Comparison of ENCODE assay signal across 9 cellular contexts in the genomic region with DNA sequence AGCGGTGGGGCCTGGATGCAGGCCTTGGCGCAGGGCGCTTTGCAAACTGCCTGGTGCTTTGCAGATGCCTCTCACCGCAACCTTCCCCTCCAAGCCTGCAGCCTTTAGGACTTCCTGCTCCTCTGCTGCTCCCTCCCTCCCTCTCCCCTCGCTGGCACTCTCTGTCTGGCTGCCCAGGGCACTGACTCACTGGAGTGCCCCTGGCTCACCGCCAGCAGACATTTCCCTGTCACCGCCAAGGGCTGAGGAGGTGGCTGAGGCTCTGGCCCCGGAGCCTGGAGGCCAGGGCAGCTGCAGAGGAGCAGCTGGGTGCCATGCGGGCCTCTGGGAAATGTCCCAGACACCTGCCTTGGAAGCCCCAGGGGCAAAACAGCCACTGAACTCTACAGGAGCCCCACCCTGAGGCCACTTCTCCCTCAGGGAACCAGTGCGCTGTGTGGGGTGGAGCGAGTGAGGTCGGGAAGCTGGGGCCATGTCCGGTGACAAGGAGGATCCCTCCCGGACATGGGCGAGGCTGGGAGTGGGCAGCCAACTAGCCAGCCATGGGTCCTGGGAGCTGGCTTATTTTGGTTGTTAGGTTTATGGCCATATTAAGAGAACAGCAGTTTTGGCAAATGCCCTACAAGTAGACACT. TPM values are rescaled to one million over a fixed set of nuclear protein-coding genes. Genes with fewer than 3 reads are reported as not detected.
DNase-seq lines count a peak whose midpoint lies in the region; ATAC-seq and TF ChIP-seq lines count a peak whose summit lies in the region.
"Had no signal": no experiment of that assay in that cellular context is flagged by ENCODE, and none has a peak within 500 bp of the region (broad histone marks: within the 10 kb centered on the region; RNA-seq: fewer than 3 reads in every experiment).

No MANE protein-coding gene starts in this region.

- H3K36me3 ChIP-seq in cardiac muscle cell (no peaks in the 10 kb centered on the region), skeletal muscle tissue (ENCODE audit: control insufficient read depth in 3 of 3, insufficient read depth in 3 of 3, low read length in 3 of 3) (no peaks in the 10 kb centered on the region), neural progenitor cell (no peaks in the 10 kb centered on the region)

- no peaks in the 10 kb centered on the region for H3K27me3 ChIP-seq in cardiac muscle cell
- H3K27me3 ChIP-seq in skeletal muscle tissue (ENCODE audit: control insufficient read depth in 3 of 3, insufficient read depth in 3 of 3, low read length in 3 of 3): no peaks in the 10 kb centered on the region
- no peaks in the 10 kb centered on the region for H3K27me3 ChIP-seq in neural progenitor cell

- H3K36me3 Mint-ChIP-seq in neural progenitor cell: peaks cover 2% of the 10 kb centered on the region
- H3K36me3 Mint-ChIP-seq: memory B cell had no signal

- peaks cover 8% of the 10 kb centered on the region for H3K27me3 Mint-ChIP-seq in neural progenitor cell (ENCODE audit: insufficient read depth, low read depth)
- H3K27me3 Mint-ChIP-seq: memory B cell had no signal

- no peak overlapping the region for H3K4me2 ChIP-seq in neural progenitor cell

- no peak overlapping the region for H3K27ac ChIP-seq in cardiac muscle cell
- peak overlapping the region; percentile 77 for H3K27ac ChIP-seq in skeletal muscle tissue (ENCODE audit: low read depth, low read length)
- no peak overlapping the region for H3K27ac ChIP-seq in neural progenitor cell

- H3K9me3 ChIP-seq in cardiac muscle cell (ENCODE audit: low read depth) (no peaks in the 10 kb centered on the region), skeletal muscle tissue (ENCODE audit: control insufficient read depth in 3 of 3, low read length in 3 of 3) (no peaks in the 10 kb centered on the region), neural progenitor cell (ENCODE audit: low read depth) (no peaks in the 10 kb centered on the region)

- H3K9me3 Mint-ChIP-seq in neural progenitor cell: no peaks in the 10 kb centered on the region
- H3K9me3 Mint-ChIP-seq: memory B cell had no signal

- DNase-seq in DMS153 treated with DMSO at 0.1 percent for 48 hours (lab: John Stamatoyannopoulos, UW; ENCODE audit: unreplicated experiment): peak; percentile 99
- DNase-seq in NCI-H774 (lab: John Stamatoyannopoulos, UW): peak; percentile 93
- DNase-seq in activated gamma-delta T cell treated with anti-CD3 and anti-CD28 coated beads, Interleukin-2, amount 50 U/mL, for 16 hours (ENCODE audit: low read depth): peak; percentile 18
- DNase-seq in cardiac muscle cell (ENCODE audit: low read depth in 1 of 2, low spot score in 1 of 2): peak; percentile 41 to 44
- DNase-seq in cortex of kidney (lab: John Stamatoyannopoulos, UW): no peak
- DNase-seq in neural progenitor cell (ENCODE audit: low spot score): no peak

- no peaks in the 10 kb centered on the region for H4K20me1 ChIP-seq in neural progenitor cell (ENCODE audit: low read depth)

- ATAC-seq in HG03457 (IDR thresholded peaks at IDR 0.05; ENCODE audit: unreplicated experiment): peak; percentile 62

- TF ChIP-seq CTCF in cardiac muscle cell (IDR thresholded peaks at IDR 0.05; ENCODE audit: low read depth, low read length) (no peak), neural progenitor cell (IDR thresholded peaks at IDR 0.05) (no peak)

- H3K4me3 ChIP-seq in cardiac muscle cell (no peak overlapping the region), skeletal muscle tissue (ENCODE audit: low read length in 3 of 3) (peak overlapping the region in 2 of 3 donors; percentile 53 to 58), neural progenitor cell (no peak overlapping the region)

- peak overlapping the region in 1 of 3 donors; percentile 57 for H3K9ac ChIP-seq in skeletal muscle tissue (ENCODE audit: low read depth in 1 of 3, low read length in 3 of 3)
- H3K9ac ChIP-seq in neural progenitor cell: no peak overlapping the region

- H3K79me2 ChIP-seq in neural progenitor cell (ENCODE audit: low read depth): no peaks in the 10 kb centered on the region

- H3K27ac Mint-ChIP-seq in neural progenitor cell: no peak overlapping the region
- H3K27ac Mint-ChIP-seq: memory B cell had no signal

- H3F3A ChIP-seq in neural progenitor cell (ENCODE audit: low read depth): no peaks in the 10 kb centered on the region

- H3K4me3 Mint-ChIP-seq in neural progenitor cell: no peak overlapping the region
- H3K4me3 Mint-ChIP-seq: memory B cell had no signal

- H3K4me1 ChIP-seq in cardiac muscle cell (ENCODE audit: low read depth): no peaks in the 10 kb centered on the region
- peaks cover 26 to 31% (median 29%) of the 10 kb centered on the region in 3 donors for H3K4me1 ChIP-seq in skeletal muscle tissue (ENCODE audit: control insufficient read depth in 3 of 3, insufficient read depth in 3 of 3, low read length in 3 of 3)
- H3K4me1 ChIP-seq in neural progenitor cell: no peaks in the 10 kb centered on the region

- H2AFZ ChIP-seq in neural progenitor cell (replicated peaks): no peak overlapping the region

- H3K4me1 Mint-ChIP-seq in neural progenitor cell: peaks cover 6% of the 10 kb centered on the region
- H3K4me1 Mint-ChIP-seq: memory B cell had no signal

RNA-seq across cellular contexts. Expression of a gene that starts 53.4 kb away (rescaled TPM):
- total RNA-seq in cardiac muscle cell: 10.1 and 27.0 TPM in 2 replicates
- 6.7 and 10.9 TPM in 2 replicates for polyA plus RNA-seq in cardiac muscle cell
- total RNA-seq in skeletal muscle tissue: 15.1 TPM
- 20.9 and 22.4 TPM in 2 replicates for total RNA-seq in neural progenitor cell (ENCODE audit: low replicate concordance)

Comparison
In these comparisons a context has a peak if more than half of its experiments do, and no peak if none do; other contexts are left out.
1. DNase-seq: peak in DMS153 treated with DMSO at 0.1 percent for 48 hours (single experiment), NCI-H774 (single experiment), activated gamma-delta T cell treated with anti-CD3 and anti-CD28 coated beads, Interleukin-2, amount 50 U/mL, for 16 hours (single experiment) and cardiac muscle cell (2 of 2); none in cortex of kidney (single experiment) and neural progenitor cell (single experiment).
2. H3K4me3 ChIP-seq: peak in skeletal muscle tissue (2 of 3); none in cardiac muscle cell (single experiment) and neural progenitor cell (single experiment).